Comparison of ENCODE assay signal across 18 cellular contexts in the genomic region with DNA sequence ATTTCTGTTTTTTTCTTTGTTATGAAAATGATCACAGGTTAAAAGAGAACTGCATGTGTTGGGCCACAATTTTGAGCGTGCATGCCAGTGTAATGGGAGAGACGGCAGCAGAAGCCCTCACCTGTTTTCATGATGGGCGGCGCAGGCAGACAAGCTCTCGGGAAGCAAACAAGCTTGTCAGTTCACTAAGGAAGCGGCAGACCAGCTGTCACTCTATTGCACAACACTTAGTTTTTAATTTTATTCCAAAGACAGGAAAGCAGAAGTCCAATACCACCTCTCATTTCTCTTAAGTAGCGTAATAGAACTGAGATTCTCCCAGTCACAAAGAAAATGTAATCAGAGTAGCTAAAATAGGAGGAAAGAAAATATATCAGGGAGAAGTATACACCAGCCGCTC.
DNase-seq lines count a peak whose midpoint lies in the region; ATAC-seq and TF ChIP-seq lines count a peak whose summit lies in the region.
"Had no signal": no experiment of that assay in that cellular context is flagged by ENCODE, and none has a peak within 500 bp of the region (broad histone marks: within the 10 kb centered on the region; RNA-seq: fewer than 3 reads in every experiment).

No MANE protein-coding gene starts in this region.

- peak overlapping the region; percentile 62 for H3K4me3 Mint-ChIP-seq in glutamatergic neuron (ENCODE audit: unreplicated experiment)
- H3K4me3 Mint-ChIP-seq: B cell; IgD-negative memory B cell; T-helper 1 cell treated with Interleukin-12 subunit alpha and Interleukin-12 subunit beta and Interleukin-4 antibody, amounts not matched to agents 30 μg/mL and 1 μg/mL, for 36 hours had no signal

- no peak overlapping the region for H3K4me3 ChIP-seq in NB4 (ENCODE audit: low read depth, low read length)
- H3K4me3 ChIP-seq: psoas muscle had no signal

- DNase-seq in CD1c-positive myeloid dendritic cell (ENCODE audit: extremely low spot score) (peak; percentile 63), NB4 (ENCODE audit: low read depth) (peak; percentile 67), NCI-H524 treated with DMSO at 0.1 percent for 48 hours (lab: John Stamatoyannopoulos, UW) (peak; percentile 73), glutamatergic neuron (peak; percentile 19), GM10248 (ENCODE audit: extremely low spot score) (no peak), NAMALWA (ENCODE audit: low spot score) (no peak)
- DNase-seq in activated T-cell treated with anti-CD3 and anti-CD28 coated beads, Interleukin-2, amount 50 U/mL, for 1 hour: no peak
- DNase-seq: activated CD4-positive, alpha-beta T cell treated with anti-CD3 and anti-CD28 coated beads, Interleukin-2, amount 50 U/mL, for 1 hour; effector CD4-positive, alpha-beta T cell; foreskin keratinocyte; NK-92 treated with Interleukin-12 subunit alpha and Interleukin-12 subunit beta, amount 100 ng/mL, for 24 hours; psoas muscle; stimulated activated CD4-positive, alpha-beta T cell treated with anti-CD3 and anti-CD28 coated beads, Interleukin-4, amount 100 ng/mL, for 24 hours; stimulated activated naive CD4-positive, alpha-beta T cell had no signal

- H3K4me1 Mint-ChIP-seq in glutamatergic neuron (ENCODE audit: low read depth, unreplicated experiment): peaks cover 23% of the 10 kb centered on the region
- H3K4me1 Mint-ChIP-seq: B cell had no signal

- peaks cover 2% of the 10 kb centered on the region for H3K9me3 Mint-ChIP-seq in glutamatergic neuron (ENCODE audit: unreplicated experiment)
- H3K9me3 Mint-ChIP-seq: T-helper 1 cell treated with Interleukin-12 subunit alpha and Interleukin-12 subunit beta and Interleukin-4 antibody, amounts not matched to agents 30 μg/mL and 1 μg/mL, for 36 hours had no signal

- ATAC-seq in HG02571 (IDR thresholded peaks at IDR 0.05; ENCODE audit: unreplicated experiment): no peak
- ATAC-seq: foreskin keratinocyte, psoas muscle had no signal

- H3K27me3 Mint-ChIP-seq in glutamatergic neuron (ENCODE audit: unreplicated experiment): peaks cover 2% of the 10 kb centered on the region
- H3K27me3 Mint-ChIP-seq: B cell, IgD-negative memory B cell had no signal

- no peak for TF ChIP-seq POLR2A in NB4 (IDR thresholded peaks at IDR 0.05; ENCODE audit: extremely low read depth, insufficient read length)

- CTCF ChIA-PET in GM10248 (lab: Yijun Ruan, JAX): no interaction called here

- H3K27ac Mint-ChIP-seq in glutamatergic neuron (ENCODE audit: unreplicated experiment): peak overlapping the region; percentile 60
- H3K27ac Mint-ChIP-seq: B cell; IgD-negative memory B cell; T-helper 1 cell treated with Interleukin-12 subunit alpha and Interleukin-12 subunit beta and Interleukin-4 antibody, amounts not matched to agents 30 μg/mL and 1 μg/mL, for 36 hours had no signal

- TF ChIP-seq CTCF in NB4 (IDR thresholded peaks at IDR 0.05; ENCODE audit: low read depth, low read length) (no peak), glutamatergic neuron (IDR thresholded peaks at IDR 0.05; ENCODE audit: partially characterized antibody, unreplicated experiment) (no peak), GM10248 (IDR thresholded peaks at IDR 0.05; ENCODE audit: control extremely low read depth, extremely low read depth, low read depth, missing control alignments) (no peak)

- POLR2A ChIA-PET in GM10248 (lab: Yijun Ruan, JAX): no interaction called here

- no peaks in the 10 kb centered on the region for H3K36me3 Mint-ChIP-seq in glutamatergic neuron (ENCODE audit: unreplicated experiment)
- H3K36me3 Mint-ChIP-seq: IgD-negative memory B cell had no signal

Comparison
In these comparisons a context has a peak if more than half of its experiments do, and no peak if none do; other contexts are left out.
1. DNase-seq: peak in CD1c-positive myeloid dendritic cell (single experiment), NB4 (single experiment), NCI-H524 treated with DMSO at 0.1 percent for 48 hours (single experiment) and glutamatergic neuron (single experiment); none in GM10248 (single experiment), activated T-cell treated with anti-CD3 and anti-CD28 coated beads, Interleukin-2, amount 50 U/mL, for 1 hour (single experiment) and NAMALWA (single experiment).